Comparison of ENCODE assay signal across 1 cellular context in genomic region chr4:80154547-80154933, GRCh38.
TF ChIP-seq lines count a peak whose summit lies in the region.

No MANE protein-coding gene starts in this region.

TF ChIP-seq in neural cell, 6 proteins besides CTCF, POLR2A, EP300 and RAD21 (continued from another document):
- peak; percentile 92 for TF ChIP-seq REST (IDR thresholded peaks at IDR 0.05; ENCODE audit: borderline replicate concordance)
- TF ChIP-seq TAF1 (IDR thresholded peaks at IDR 0.05; ENCODE audit: low read depth): no peak
TF ChIP-seq in neural cell: peak in this region for 2.
